In genomic region chr13:101624210-101624922, GRCh38 we compare ENCODE assay signal across 8 cellular contexts.
DNase-seq lines count a peak whose midpoint lies in the region; ATAC-seq and TF ChIP-seq lines count a peak whose summit lies in the region.
"Had no signal": no experiment of that assay in that cellular context is flagged by ENCODE, and none has a peak within 500 bp of the region (broad histone marks: within the 10 kb centered on the region; RNA-seq: fewer than 3 reads in every experiment).

No MANE protein-coding gene starts in this region.

- no peak for ATAC-seq in stimulated activated effector memory CD8-positive, alpha-beta T cell treated with anti-CD3 and anti-CD28 coated beads, Interleukin-12 subunit alpha, Interleukin-12 subunit beta, amount 100 ng/mL, for 72 hours

- intact Hi-C loops in Calu3 (cut with micrococcal nuclease; ENCODE audit: unreplicated experiment) = loop anchor here (10.0 kb wide), 1 partner anchor 110 kb away; no protein-coding TSS in a partner anchor

- no peak overlapping the region for H2AFZ ChIP-seq in OCI-LY3 (ENCODE audit: low read depth, low read length)

- no peak overlapping the region for H3K27ac Mint-ChIP-seq in stimulated activated effector memory CD8-positive, alpha-beta T cell treated with anti-CD3 and anti-CD28 coated beads, Interleukin-12 subunit alpha, Interleukin-12 subunit beta, amount 100 ng/mL, for 72 hours
- H3K27ac Mint-ChIP-seq in Calu3 (ENCODE audit: unreplicated experiment) = no peak overlapping the region
- H3K27ac Mint-ChIP-seq: dendritic cell treated with granulocyte-macrophage colony-stimulating factor and Interleukin-4, amounts not matched to agents 40 ng/mL and 50 ng/mL, for 4 days had no signal

- no peaks in the 10 kb centered on the region for H3K36me3 ChIP-seq in H7 (replicated peaks; ENCODE audit: control insufficient read depth, insufficient read depth, low read length)
- no peaks in the 10 kb centered on the region for H3K36me3 ChIP-seq in OCI-LY3 (replicated peaks; ENCODE audit: low read depth, low read length)
- H3K36me3 ChIP-seq in effector memory CD4-positive, alpha-beta T cell (ENCODE audit: control insufficient read depth, insufficient read depth, low read length) = no peaks in the 10 kb centered on the region

- no peak overlapping the region for H3K9ac ChIP-seq in OCI-LY3 (ENCODE audit: low read length)

- DNase-seq in H7 (peak; percentile 0), fibroblast of villous mesenchyme (ENCODE audit: low read depth) (peak; percentile 58), D341Med (ENCODE audit: low spot score) (no peak), Calu3 (no peak)
- DNase-seq in stimulated activated effector memory CD8-positive, alpha-beta T cell treated with anti-CD3 and anti-CD28 coated beads, Interleukin-12 subunit alpha, Interleukin-12 subunit beta, amount 100 ng/mL, for 72 hours (ENCODE audit: low spot score in 2 of 2) = no peak
- DNase-seq in effector memory CD4-positive, alpha-beta T cell = no peak

- peak overlapping the region; percentile 20 for H3K4me3 Mint-ChIP-seq in stimulated activated effector memory CD8-positive, alpha-beta T cell treated with anti-CD3 and anti-CD28 coated beads, Interleukin-12 subunit alpha, Interleukin-12 subunit beta, amount 100 ng/mL, for 72 hours
- no peak overlapping the region for H3K4me3 Mint-ChIP-seq in Calu3 (ENCODE audit: low read depth, unreplicated experiment)
- H3K4me3 Mint-ChIP-seq: dendritic cell treated with granulocyte-macrophage colony-stimulating factor and Interleukin-4, amounts not matched to agents 40 ng/mL and 50 ng/mL, for 4 days had no signal

- H4K20me1 ChIP-seq in OCI-LY3 (ENCODE audit: insufficient read depth, low read length) = peaks cover 3% of the 10 kb centered on the region; the same call in 1 of the 2 replicates

- peak overlapping the region; percentile 57 for H3K4me2 ChIP-seq in OCI-LY3 (ENCODE audit: low read length)

- H3K27ac ChIP-seq in OCI-LY3 (ENCODE audit: low read length) = no peak overlapping the region
- H3K27ac ChIP-seq in effector memory CD4-positive, alpha-beta T cell (ENCODE audit: insufficient read depth, low read length, poor library complexity, severe bottlenecking) = no peak overlapping the region

- H3K27me3 ChIP-seq in H7 (ENCODE audit: control insufficient read depth, insufficient read depth, low read length) = no peaks in the 10 kb centered on the region
- peaks cover 66% of the 10 kb centered on the region for H3K27me3 ChIP-seq in OCI-LY3 (ENCODE audit: low read depth, low read length)
- no peaks in the 10 kb centered on the region for H3K27me3 ChIP-seq in effector memory CD4-positive, alpha-beta T cell (replicated peaks; ENCODE audit: control insufficient read depth, insufficient read depth, low read length, poor library complexity, severe bottlenecking)

- CTCF ChIA-PET in Calu3 (lab: Charles Lee) = no interaction called here

- H3K79me2 ChIP-seq in OCI-LY3 (ENCODE audit: low read length) = no peaks in the 10 kb centered on the region

- H3K9me3 ChIP-seq in OCI-LY3 (ENCODE audit: insufficient read depth, low read length) = no peaks in the 10 kb centered on the region
- H3K9me3 ChIP-seq in effector memory CD4-positive, alpha-beta T cell (ENCODE audit: control insufficient read depth, low read length) = no peaks in the 10 kb centered on the region

- H3K4me1 Mint-ChIP-seq in stimulated activated effector memory CD8-positive, alpha-beta T cell treated with anti-CD3 and anti-CD28 coated beads, Interleukin-12 subunit alpha, Interleukin-12 subunit beta, amount 100 ng/mL, for 72 hours = peaks cover 28% of the 10 kb centered on the region
- no peaks in the 10 kb centered on the region for H3K4me1 Mint-ChIP-seq in Calu3 (ENCODE audit: low read depth, unreplicated experiment)

- no TSS peak for BruUV-seq in Calu3 (replicated peaks; lab: Mats Ljungman, UMichigan)

- H3K4me3 ChIP-seq in H7 (ENCODE audit: insufficient read depth, low read depth, low read length) = no peak overlapping the region
- H3K4me3 ChIP-seq in OCI-LY3 (ENCODE audit: low read length) = peak overlapping the region; percentile 34
- peak overlapping the region; percentile 37 for H3K4me3 ChIP-seq in fibroblast of villous mesenchyme (ENCODE audit: low read depth, low read length)
- no peak overlapping the region for H3K4me3 ChIP-seq in effector memory CD4-positive, alpha-beta T cell (ENCODE audit: insufficient read depth, low read depth, low read length, poor library complexity, severe bottlenecking)

- H3K36me3 Mint-ChIP-seq in stimulated activated effector memory CD8-positive, alpha-beta T cell treated with anti-CD3 and anti-CD28 coated beads, Interleukin-12 subunit alpha, Interleukin-12 subunit beta, amount 100 ng/mL, for 72 hours = no peaks in the 10 kb centered on the region
- H3K36me3 Mint-ChIP-seq in Calu3 (ENCODE audit: insufficient read depth, unreplicated experiment) = no peaks in the 10 kb centered on the region

- no peaks in the 10 kb centered on the region for H3K9me3 Mint-ChIP-seq in stimulated activated effector memory CD8-positive, alpha-beta T cell treated with anti-CD3 and anti-CD28 coated beads, Interleukin-12 subunit alpha, Interleukin-12 subunit beta, amount 100 ng/mL, for 72 hours
- H3K9me3 Mint-ChIP-seq in Calu3 (ENCODE audit: low read depth, unreplicated experiment) = no peaks in the 10 kb centered on the region
- H3K9me3 Mint-ChIP-seq: dendritic cell treated with granulocyte-macrophage colony-stimulating factor and Interleukin-4, amounts not matched to agents 40 ng/mL and 50 ng/mL, for 4 days had no signal

- no peaks in the 10 kb centered on the region for H3K27me3 Mint-ChIP-seq in Calu3 (ENCODE audit: unreplicated experiment)
- H3K27me3 Mint-ChIP-seq: dendritic cell treated with granulocyte-macrophage colony-stimulating factor and Interleukin-4, amounts not matched to agents 40 ng/mL and 50 ng/mL, for 4 days had no signal

- no peak for TF ChIP-seq CTCF in OCI-LY3 (IDR thresholded peaks at IDR 0.05; ENCODE audit: low read depth, low read length)
- no peak for TF ChIP-seq CTCF in fibroblast of villous mesenchyme (IDR thresholded peaks at IDR 0.05; ENCODE audit: insufficient read depth, low read depth, low read length)
- no peak for TF ChIP-seq CTCF in Calu3 (IDR thresholded peaks at IDR 0.05; ENCODE audit: unreplicated experiment)

- H3K4me1 ChIP-seq in OCI-LY3 (ENCODE audit: low read length) = peaks cover 37% of the 10 kb centered on the region
- peaks cover 4% of the 10 kb centered on the region for H3K4me1 ChIP-seq in effector memory CD4-positive, alpha-beta T cell (ENCODE audit: control insufficient read depth, insufficient read depth, low read length, poor library complexity, severe bottlenecking)

Comparison
In these comparisons a context has a peak if more than half of its experiments do, and no peak if none do; other contexts are left out.
1. DNase-seq: peak in H7 (single experiment) and fibroblast of villous mesenchyme (single experiment); none in stimulated activated effector memory CD8-positive, alpha-beta T cell treated with anti-CD3 and anti-CD28 coated beads, Interleukin-12 subunit alpha, Interleukin-12 subunit beta, amount 100 ng/mL, for 72 hours (0 of 2), effector memory CD4-positive, alpha-beta T cell (0 of 3), D341Med (single experiment) and Calu3 (single experiment).
2. H3K4me3 ChIP-seq: peak in OCI-LY3 (single experiment) and fibroblast of villous mesenchyme (single experiment); none in H7 (single experiment) and effector memory CD4-positive, alpha-beta T cell (single experiment).